In the genomic region with DNA sequence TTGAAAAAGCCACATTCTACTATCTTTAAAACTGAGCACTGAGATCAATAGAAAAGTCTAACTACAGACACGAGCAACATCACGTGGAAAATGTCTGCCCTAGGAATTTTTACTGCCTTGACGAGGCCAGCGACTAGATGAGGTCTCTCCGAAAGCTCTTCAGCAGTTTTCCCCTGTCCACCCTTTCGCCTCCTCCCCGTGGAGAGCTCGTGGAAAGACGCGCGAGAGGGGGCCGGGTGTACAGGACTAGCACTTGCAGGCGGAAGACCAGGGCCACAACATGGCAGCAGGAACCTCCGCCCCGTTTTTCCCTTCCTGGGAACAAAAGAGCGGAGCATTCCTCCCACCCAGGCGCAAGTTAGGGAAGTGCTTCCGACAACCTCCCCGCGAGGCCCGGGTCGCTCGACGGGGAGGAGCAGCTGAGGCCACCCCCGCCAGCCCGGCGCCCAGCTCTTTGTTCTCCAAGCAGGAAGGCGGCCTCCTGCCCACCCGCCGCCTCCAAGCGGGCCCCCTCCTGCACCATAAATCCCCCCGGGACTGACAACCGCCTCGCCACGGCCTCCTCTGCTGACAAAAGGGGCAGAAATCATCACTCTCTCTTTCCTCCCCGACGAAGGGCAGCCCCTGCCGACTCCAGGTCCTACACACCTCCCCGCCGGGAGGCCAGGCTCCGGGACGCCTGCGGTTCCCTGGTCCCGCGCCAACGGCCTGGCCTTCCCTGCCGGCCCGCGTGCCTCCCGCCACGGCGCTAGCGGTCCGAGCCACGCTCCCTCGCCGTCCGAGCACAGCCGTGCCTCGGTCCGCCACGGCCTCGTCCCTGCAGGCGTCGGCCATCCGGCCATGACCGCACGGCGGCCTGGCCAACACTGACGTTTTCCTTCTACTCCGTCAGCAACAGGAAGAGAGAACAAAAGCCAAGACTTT, we compare ENCODE assay signal across 1 cellular context.
TF ChIP-seq lines count a peak whose summit lies in the region.

No MANE protein-coding gene starts in this region.

TF ChIP-seq in GM12878, 131 proteins besides CTCF, POLR2A, EP300 and RAD21 (continued from another document):
- TF ChIP-seq, protein P1, sequence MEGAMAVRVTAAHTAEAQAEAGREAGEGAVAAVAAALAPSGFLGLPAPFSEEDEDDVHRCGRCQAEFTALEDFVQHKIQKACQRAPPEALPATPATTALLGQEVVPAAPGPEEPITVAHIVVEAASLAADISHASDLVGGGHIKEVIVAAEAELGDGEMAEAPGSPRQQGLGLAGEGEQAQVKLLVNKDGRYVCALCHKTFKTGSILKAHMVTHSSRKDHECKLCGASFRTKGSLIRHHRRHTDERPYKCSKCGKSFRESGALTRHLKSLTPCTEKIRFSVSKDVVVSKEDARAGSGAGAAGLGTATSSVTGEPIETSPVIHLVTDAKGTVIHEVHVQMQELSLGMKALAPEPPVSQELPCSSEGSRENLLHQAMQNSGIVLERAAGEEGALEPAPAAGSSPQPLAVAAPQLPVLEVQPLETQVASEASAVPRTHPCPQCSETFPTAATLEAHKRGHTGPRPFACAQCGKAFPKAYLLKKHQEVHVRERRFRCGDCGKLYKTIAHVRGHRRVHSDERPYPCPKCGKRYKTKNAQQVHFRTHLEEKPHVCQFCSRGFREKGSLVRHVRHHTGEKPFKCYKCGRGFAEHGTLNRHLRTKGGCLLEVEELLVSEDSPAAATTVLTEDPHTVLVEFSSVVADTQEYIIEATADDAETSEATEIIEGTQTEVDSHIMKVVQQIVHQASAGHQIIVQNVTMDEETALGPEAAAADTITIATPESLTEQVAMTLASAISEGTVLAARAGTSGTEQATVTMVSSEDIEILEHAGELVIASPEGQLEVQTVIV (IDR thresholded peaks at IDR 0.05; ENCODE audit: borderline replicate concordance, partially characterized antibody), result no peak
- TF ChIP-seq RAD51 (IDR thresholded peaks at IDR 0.05), result no peak
- TF ChIP-seq EGR1 (IDR thresholded peaks at IDR 0.05; ENCODE audit: borderline replicate concordance in 1 of 2, low read depth in 2 of 2, low read length in 2 of 2), result peak in 1 of 2 experiments; percentile 48; a peak in 1 of 3 replicates
- TF ChIP-seq SUZ12 (IDR thresholded peaks at IDR 0.05; ENCODE audit: unreplicated experiment), result no peak
- TF ChIP-seq JUNB (IDR thresholded peaks at IDR 0.05), result no peak
- 0 out of 2 replicates have a peak, but pooled peaks have one; percentile 50 for TF ChIP-seq YY1 (IDR thresholded peaks at IDR 0.05; ENCODE audit: low read depth, low read length)
- no peak; the same call in none of the 2 replicates for TF ChIP-seq IKZF1 (conservative IDR thresholded peaks at IDR 0.05)
- TF ChIP-seq, protein P2, sequence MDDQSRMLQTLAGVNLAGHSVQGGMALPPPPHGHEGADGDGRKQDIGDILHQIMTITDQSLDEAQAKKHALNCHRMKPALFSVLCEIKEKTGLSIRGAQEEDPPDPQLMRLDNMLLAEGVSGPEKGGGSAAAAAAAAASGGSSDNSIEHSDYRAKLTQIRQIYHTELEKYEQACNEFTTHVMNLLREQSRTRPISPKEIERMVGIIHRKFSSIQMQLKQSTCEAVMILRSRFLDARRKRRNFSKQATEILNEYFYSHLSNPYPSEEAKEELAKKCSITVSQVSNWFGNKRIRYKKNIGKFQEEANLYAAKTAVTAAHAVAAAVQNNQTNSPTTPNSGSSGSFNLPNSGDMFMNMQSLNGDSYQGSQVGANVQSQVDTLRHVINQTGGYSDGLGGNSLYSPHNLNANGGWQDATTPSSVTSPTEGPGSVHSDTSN (IDR thresholded peaks at IDR 0.05; ENCODE audit: insufficient replicate concordance, low read depth, low read length), result no peak
- TF ChIP-seq BCL11A (IDR thresholded peaks at IDR 0.05; ENCODE audit: low read depth, low read length), result no peak
- TF ChIP-seq ZNF384 (IDR thresholded peaks at IDR 0.05; ENCODE audit: borderline replicate concordance, low read depth, low read length), result no peak
- no peak for TF ChIP-seq HDAC2 (IDR thresholded peaks at IDR 0.05)
- no peak for TF ChIP-seq SMAD1 (IDR thresholded peaks at IDR 0.05; ENCODE audit: low read depth, partially characterized antibody)
TF ChIP-seq in GM12878: peak in this region for 17.
